ENCODE assay signal across 7 cellular contexts in genomic region chr4:56979674-56980073, GRCh38. TPM values are rescaled to one million over a fixed set of nuclear protein-coding genes. Genes with fewer than 3 reads are reported as not detected.
DNase-seq lines count a peak whose midpoint lies in the region; ATAC-seq and TF ChIP-seq lines count a peak whose summit lies in the region.

No MANE protein-coding gene starts in this region.

- ATAC-seq in HG02981 (IDR thresholded peaks at IDR 0.05; ENCODE audit: unreplicated experiment): no peak

- no peaks in the 10 kb centered on the region for H3K9me3 ChIP-seq in mesodermal cell (ENCODE audit: control insufficient read depth, low read length)
- H3K9me3 ChIP-seq in subcutaneous abdominal adipose tissue (ENCODE audit: control insufficient read depth in 5 of 5, low read length in 5 of 5): no peaks in the 10 kb centered on the region

- no peak for TF ChIP-seq CTCF in GM10266 (IDR thresholded peaks at IDR 0.05; ENCODE audit: control insufficient read depth, insufficient read depth, low read depth, missing control alignments)

- peak overlapping the region in 4 of 5 donors; percentile 84 to 97 (median 96) for H3K9ac ChIP-seq in subcutaneous abdominal adipose tissue (ENCODE audit: low read length in 5 of 5)

- H3K27me3 ChIP-seq in subcutaneous abdominal adipose tissue (ENCODE audit: control insufficient read depth in 5 of 5, insufficient read depth in 4 of 5, low read length in 5 of 5): no peaks in the 10 kb centered on the region

- H3K27ac ChIP-seq in mesodermal cell (ENCODE audit: low read depth, low read length, severe bottlenecking): peak overlapping the region; percentile 96
- H3K27ac ChIP-seq in subcutaneous abdominal adipose tissue (ENCODE audit: low read depth, low read length): no peak overlapping the region

- peak overlapping the region; percentile 98 for H3K4me3 ChIP-seq in mesodermal cell (ENCODE audit: extremely low read depth, insufficient read depth, low read length, poor library complexity, severe bottlenecking)
- H3K4me3 ChIP-seq in subcutaneous abdominal adipose tissue (ENCODE audit: low read depth in 1 of 5, low read length in 5 of 5): peak overlapping the region; percentile 88 to 100 (median 90)

- 12 to 34% methylated on average over 5 to 7 of the region's 12 CpGs for WGBS in mesodermal cell (ENCODE audit: insufficient coverage in 2 of 2), 2 experiments

- DNase-seq in HT1080 (ENCODE audit: low read depth) (peak; percentile 34), T-helper 1 cell (peak in 4 of 5 donors; percentile 24 to 67 (median 32)), GM10266 (ENCODE audit: extremely low spot score) (no peak)
- peak; percentile 12 for DNase-seq in central memory CD4-positive, alpha-beta T cell

- peaks cover 19% of the 10 kb centered on the region for H3K4me1 ChIP-seq in mesodermal cell (ENCODE audit: control insufficient read depth, insufficient read depth, low read length, poor library complexity, severe bottlenecking)
- H3K4me1 ChIP-seq in subcutaneous abdominal adipose tissue (ENCODE audit: control insufficient read depth in 5 of 5, insufficient read depth in 5 of 5, low read length in 5 of 5): peaks cover 9 to 58% (median 49%) of the 10 kb centered on the region in 5 donors

- H3K36me3 ChIP-seq in mesodermal cell (ENCODE audit: control insufficient read depth, insufficient read depth, low read length): peaks cover 17% of the 10 kb centered on the region
- H3K36me3 ChIP-seq in subcutaneous abdominal adipose tissue (ENCODE audit: control insufficient read depth in 5 of 5, insufficient read depth in 5 of 5, low read length in 5 of 5): peaks cover 0 to 4% (median 0%) of the 10 kb centered on the region in 5 donors

RNA-seq across cellular contexts. Expression of gene POLR2B, which starts 1.0 kb away (rescaled TPM):
- total RNA-seq in HT1080 (2014; rRNA removed; shearing (Covaris generic)): 116 and 122 TPM in 2 replicates
- polyA plus RNA-seq in HT1080 (2015; cell fraction: cytosol; rRNA removed): 92.4 and 101 TPM in 2 replicates
- polyA plus RNA-seq in HT1080 (2015; cell fraction: nucleus; rRNA removed): 305 and 318 TPM in 2 replicates
- 102 TPM for polyA plus RNA-seq in mesodermal cell (2013, experiment 1 of 2)
- polyA plus RNA-seq in mesodermal cell (2013, experiment 2 of 2): 97.9 TPM

RNA-seq across cellular contexts. Expression of gene NOA1, which starts 2.3 kb away (rescaled TPM):
- total RNA-seq in HT1080 (2014; rRNA removed; shearing (Covaris generic)): 21.4 and 23.5 TPM in 2 replicates
- polyA plus RNA-seq in HT1080 (2015; cell fraction: cytosol; rRNA removed): 24.5 and 25.3 TPM in 2 replicates
- 27.6 and 28.1 TPM in 2 replicates for polyA plus RNA-seq in HT1080 (2015; cell fraction: nucleus; rRNA removed)
- polyA plus RNA-seq in mesodermal cell (2013, experiment 1 of 2): 16.0 TPM
- polyA plus RNA-seq in mesodermal cell (2013, experiment 2 of 2): 16.8 TPM
